ENCODE assay signal across 18 cellular contexts in genomic region chr17:6402258-6402657, GRCh38. TPM values are rescaled to one million over a fixed set of nuclear protein-coding genes. Genes with fewer than 3 reads are reported as not detected.
DNase-seq lines count a peak whose midpoint lies in the region; ATAC-seq and TF ChIP-seq lines count a peak whose summit lies in the region.
"Had no signal": no experiment of that assay in that cellular context is flagged by ENCODE, and none has a peak within 500 bp of the region (broad histone marks: within the 10 kb centered on the region; RNA-seq: fewer than 3 reads in every experiment).

No MANE protein-coding gene starts in this region.

- no peak overlapping the region for H3K9ac ChIP-seq in Karpas-422 (ENCODE audit: low read length)

- no peaks in the 10 kb centered on the region for H3K36me3 ChIP-seq in Karpas-422 (ENCODE audit: insufficient read depth, low read length)
- H3K36me3 ChIP-seq: BE2C had no signal

- H3K4me3 ChIP-seq in fibroblast of mammary gland (ENCODE audit: control insufficient read depth, low read depth, low read length) (no peak overlapping the region), foreskin fibroblast (ENCODE audit: low read depth in 1 of 2, low read length in 2 of 2) (no peak overlapping the region), Karpas-422 (ENCODE audit: low read length) (no peak overlapping the region)
- H3K4me3 ChIP-seq: GM23338 had no signal

- no peaks in the 10 kb centered on the region for H4K20me1 ChIP-seq in Karpas-422 (ENCODE audit: insufficient read depth, low read depth, low read length)

- H3K4me2 ChIP-seq in Karpas-422 (ENCODE audit: low read depth, low read length, poor library complexity, severe bottlenecking) = no peak overlapping the region
- H3K4me2 ChIP-seq: GM23338 had no signal

- H2AFZ ChIP-seq in Karpas-422 (ENCODE audit: low read length) = no peak overlapping the region
- H2AFZ ChIP-seq: GM23338 had no signal

- no peak overlapping the region for H3K27ac ChIP-seq in Karpas-422 (ENCODE audit: low read length)
- H3K27ac ChIP-seq: C4-2B, HL-60 had no signal

- no peaks in the 10 kb centered on the region for H3K4me1 ChIP-seq in Karpas-422 (ENCODE audit: low read length)
- H3K4me1 ChIP-seq: BE2C had no signal

- peak; percentile 76 for ATAC-seq in SK-N-SH treated with all-trans-retinoic acid at 6 μM for 48 hours
- ATAC-seq: GM23338 had no signal

- no peaks in the 10 kb centered on the region for H3K9me3 ChIP-seq in Karpas-422 (ENCODE audit: low read length)
- H3K9me3 ChIP-seq: BE2C had no signal

- H3K79me2 ChIP-seq in Karpas-422 (ENCODE audit: low read length) = no peaks in the 10 kb centered on the region

- H3K27me3 ChIP-seq in Karpas-422 (ENCODE audit: low read length) = no peaks in the 10 kb centered on the region
- H3K27me3 ChIP-seq: BE2C had no signal

- DNase-seq in EH (ENCODE audit: low read depth) (peak; percentile 68), fibroblast of mammary gland (ENCODE audit: low read depth) (peak; percentile 14), foreskin fibroblast (peak; percentile 22 to 44), pons (ENCODE audit: low spot score) (no peak), GM10266 (ENCODE audit: extremely low spot score) (no peak), Karpas-422 (no peak)
- DNase-seq: BE2C; CD4-positive, alpha-beta T cell; DMS79 treated with DMSO at 0.1 percent for 48 hours; EL; HCEC 1CT had no signal

- H3K9me2 ChIP-seq in Karpas-422 (replicated peaks; ENCODE audit: insufficient read depth, low read length) = no peaks in the 10 kb centered on the region

- TF ChIP-seq CTCF in fibroblast of mammary gland (conservative IDR thresholded peaks at IDR 0.05; ENCODE audit: control insufficient read depth, insufficient read depth, low read depth, low read length) (no peak), foreskin fibroblast (IDR thresholded peaks at IDR 0.05; ENCODE audit: low read depth, low read length) (no peak), GM10266 (IDR thresholded peaks at IDR 0.05; ENCODE audit: control insufficient read depth, insufficient read depth, low read depth, missing control alignments) (no peak)

TF ChIP-seq in SK-N-SH treated with all-trans-retinoic acid at 6 μM for 48 hours, 23 proteins besides CTCF, POLR2A, EP300 and RAD21:
- TF ChIP-seq TCF4 (CRISPR knock-in tag; IDR thresholded peaks at IDR 0.05; ENCODE audit: borderline replicate concordance) (peak; percentile 32; the same call in 1 of the 2 replicates), ZFP3 (CRISPR knock-in tag; IDR thresholded peaks at IDR 0.05) (no peak), ZNF8 (CRISPR knock-in tag; IDR thresholded peaks at IDR 0.05) (no peak), ISL1 (CRISPR knock-in tag; IDR thresholded peaks at IDR 0.05) (peak; percentile 40; the same call in 1 of the 2 replicates)

RNA-seq across cellular contexts. Expression of gene AIPL1, which starts 32.7 kb away (rescaled TPM):
- not detected in 2 replicates for total RNA-seq in Karpas-422 (2014; rRNA removed; shearing (Covaris generic); ENCODE audit: low replicate concordance)
- total RNA-seq: A172; CD4-positive, alpha-beta T cell; G401; HT1080 had no signal

RNA-seq across cellular contexts. Expression of gene PIMREG, which starts 42.0 kb away (rescaled TPM):
- total RNA-seq in Karpas-422 (2014; rRNA removed; shearing (Covaris generic); ENCODE audit: low replicate concordance) = not detected in 2 replicates
- total RNA-seq: CD4-positive, alpha-beta T cell had no signal

Comparison
In these comparisons a context has a peak if more than half of its experiments do, and no peak if none do; other contexts are left out.
1. DNase-seq: peak in EH (single experiment), fibroblast of mammary gland (single experiment) and foreskin fibroblast (2 of 2); none in pons (single experiment), GM10266 (single experiment) and Karpas-422 (single experiment).